In the genomic region with DNA sequence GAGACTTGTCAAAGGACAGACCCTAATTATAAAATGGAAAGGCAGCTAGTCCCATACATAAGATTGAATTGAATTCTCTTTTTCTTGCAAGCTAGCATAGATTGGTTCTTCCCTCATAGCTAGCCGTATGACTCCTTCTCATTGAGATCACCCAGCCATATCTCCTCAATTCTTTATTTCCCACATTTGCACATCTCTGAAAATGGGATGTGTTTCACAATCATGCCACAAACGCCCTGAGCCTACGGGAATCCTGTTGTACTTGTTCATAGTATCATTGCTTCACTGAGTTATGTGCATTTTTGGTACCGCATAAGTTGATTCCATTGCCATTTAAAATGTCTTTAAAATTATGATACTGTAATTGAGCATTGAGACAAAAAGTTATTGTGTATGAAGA, we compare ENCODE assay signal across 16 cellular contexts.
DNase-seq lines count a peak whose midpoint lies in the region; ATAC-seq and TF ChIP-seq lines count a peak whose summit lies in the region.
"Had no signal": no experiment of that assay in that cellular context is flagged by ENCODE, and none has a peak within 500 bp of the region (broad histone marks: within the 10 kb centered on the region; RNA-seq: fewer than 3 reads in every experiment).

No MANE protein-coding gene starts in this region.

- H3K9me3 ChIP-seq in ascending aorta, result no peaks in the 10 kb centered on the region
- H3K9me3 ChIP-seq in suprapubic skin, result no peaks in the 10 kb centered on the region

- WGBS in suprapubic skin, result 79% methylated on average over 4 of the region's 4 CpGs

- H3K27me3 ChIP-seq in ascending aorta (no peaks in the 10 kb centered on the region), suprapubic skin (no peaks in the 10 kb centered on the region)

- no peak for TF ChIP-seq POLR2A in suprapubic skin (IDR thresholded peaks at IDR 0.05)

- H3K27ac ChIP-seq in VCaP, result peak overlapping the region; percentile 70; the same call in 1 of the 2 replicates
- no peak overlapping the region for H3K27ac ChIP-seq in ascending aorta
- H3K27ac ChIP-seq in suprapubic skin, result no peak overlapping the region

- DNase-seq in EH (ENCODE audit: low read depth) (peak; percentile 35), fibroblast of the aortic adventitia (ENCODE audit: low read depth) (peak; percentile 41), HuH-7 (ENCODE audit: low spot score) (no peak), ascending aorta (ENCODE audit: low spot score in 2 of 2) (no peak), suprapubic skin (ENCODE audit: low spot score in 2 of 2) (no peak)
- DNase-seq: Calu3; CD4-positive, alpha-beta memory T cell; DMS53; KBM-7; MV-4-11; NCI-H1694 treated with DMSO at 0.1 percent for 48 hours; NCI-H510A; NCI-H774; Right ventricle myocardium superior had no signal

- H3K36me3 ChIP-seq in ascending aorta (no peaks in the 10 kb centered on the region), suprapubic skin (no peaks in the 10 kb centered on the region)

- peaks cover 6 to 34% of the 10 kb centered on the region in 2 donors for H3K4me1 ChIP-seq in ascending aorta
- peaks cover 25% of the 10 kb centered on the region for H3K4me1 ChIP-seq in suprapubic skin

- no peak for TF ChIP-seq EP300 in suprapubic skin (IDR thresholded peaks at IDR 0.05)

- intact Hi-C loops in ascending aorta (cut with DNase I), result loop anchor here (5.0 kb wide), 3 partner anchors 145 to 560 kb away; a partner anchor contains a TSS

- TF ChIP-seq CTCF in VCaP (conservative IDR thresholded peaks at IDR 0.05), result no peak
- TF ChIP-seq CTCF in fibroblast of the aortic adventitia (IDR thresholded peaks at IDR 0.05; ENCODE audit: insufficient read depth, low read length), result no peak
- TF ChIP-seq CTCF in ascending aorta (IDR thresholded peaks at IDR 0.05), result no peak
- TF ChIP-seq CTCF in suprapubic skin (IDR thresholded peaks at IDR 0.05), result no peak

- ATAC-seq in GM21825 (IDR thresholded peaks at IDR 0.05; ENCODE audit: unreplicated experiment), result no peak

- H3K4me3 ChIP-seq in fibroblast of the aortic adventitia (ENCODE audit: low read depth, low read length) (no peak overlapping the region), ascending aorta (no peak overlapping the region), suprapubic skin (no peak overlapping the region)

Comparison
In these comparisons a context has a peak if more than half of its experiments do, and no peak if none do; other contexts are left out.
1. DNase-seq: peak in EH (single experiment) and fibroblast of the aortic adventitia (single experiment); none in HuH-7 (single experiment), ascending aorta (0 of 2) and suprapubic skin (0 of 2).